In genomic region chr3:45742432-45743089, GRCh38 we compare ENCODE assay signal across 25 cellular contexts. TPM values are rescaled to one million over a fixed set of nuclear protein-coding genes. Genes with fewer than 3 reads are reported as not detected.
A peak's percentile ranks its signal among the peaks of the same experiment; 100 is the strongest.
DNase-seq lines count a peak whose midpoint lies in the region; ATAC-seq, FAIRE-seq and TF ChIP-seq lines count a peak whose summit lies in the region.
"Had no signal": no experiment of that assay in that cellular context is flagged by ENCODE, and none has a peak within 500 bp of the region (broad histone marks: within the 10 kb centered on the region; RNA-seq: fewer than 3 reads in every experiment).

No MANE protein-coding gene starts in this region.

- peaks cover 0 to 2% of the 10 kb centered on the region in 2 donors for H3K4me1 ChIP-seq in small intestine (ENCODE audit: control insufficient read depth in 2 of 2, insufficient read depth in 1 of 2, low read depth in 1 of 2, low read length in 1 of 2)
- H3K4me1 ChIP-seq: suprapubic skin had no signal

- H3K9me3 ChIP-seq in small intestine (ENCODE audit: control insufficient read depth, low read depth), result no peaks in the 10 kb centered on the region
- H3K9me3 ChIP-seq: heart right ventricle, suprapubic skin had no signal

- TF ChIP-seq POLR2A in H54 (IDR thresholded peaks at IDR 0.05; ENCODE audit: low read depth, low read length), result no peak

- POLR2A ChIA-PET in activated naive CD8-positive, alpha-beta T cell treated with anti-CD3 and anti-CD28 coated beads, Interleukin-2, amount 10 ng/mL, durations not matched to agents 7 days and 5 days (lab: Charles Lee), result no interaction called here

- DNase-seq in activated naive CD8-positive, alpha-beta T cell treated with anti-CD3 and anti-CD28 coated beads, Interleukin-2, amount 50 U/mL, for 24 hours, result no peak
- DNase-seq in H54 (ENCODE audit: insufficient read length, low spot score) (no peak), small intestine (peak; percentile 70), NCI-H2107 treated with DMSO at 0.1 percent for 48 hours (lab: John Stamatoyannopoulos, UW; ENCODE audit: unreplicated experiment) (no peak), cortex of kidney (lab: John Stamatoyannopoulos, UW) (no peak)
- DNase-seq in activated naive CD8-positive, alpha-beta T cell treated with anti-CD3 and anti-CD28 coated beads, Interleukin-2, amount 10 ng/mL, durations not matched to agents 7 days and 5 days, result no peak
- DNase-seq: activated CD8-positive, alpha-beta memory T cell treated with anti-CD3 and anti-CD28 coated beads for 24 hours; activated T-cell treated with anti-CD3 and anti-CD28 coated beads, Interleukin-2, amount 50 U/mL, for 72 hours; effector CD8-positive, alpha-beta T cell; foreskin fibroblast; heart right ventricle; mesenchymal stem cell; NCI-H2029 treated with DMSO at 0.1 percent for 48 hours; NCI-H226; NCI-H774 had no signal

- H3K4me3 ChIP-seq in small intestine (ENCODE audit: low read depth in 1 of 2, low read length in 2 of 2), result no peak overlapping the region
- H3K4me3 ChIP-seq: heart right ventricle, suprapubic skin had no signal

- peaks cover 29% of the 10 kb centered on the region for H3K4me1 Mint-ChIP-seq in activated naive CD8-positive, alpha-beta T cell (ENCODE audit: low read depth)
- peaks cover 26% of the 10 kb centered on the region for H3K4me1 Mint-ChIP-seq in activated naive CD8-positive, alpha-beta T cell treated with anti-CD3 and anti-CD28 coated beads, Interleukin-2, amount 50 U/mL, for 24 hours
- peaks cover 20% of the 10 kb centered on the region for H3K4me1 Mint-ChIP-seq in activated naive CD8-positive, alpha-beta T cell treated with anti-CD3 and anti-CD28 coated beads, Interleukin-2, amount 10 ng/mL, durations not matched to agents 7 days and 5 days
- H3K4me1 Mint-ChIP-seq: brain had no signal

- peak overlapping the region; percentile 12 for H3K27ac Mint-ChIP-seq in activated naive CD8-positive, alpha-beta T cell
- H3K27ac Mint-ChIP-seq in activated naive CD8-positive, alpha-beta T cell treated with anti-CD3 and anti-CD28 coated beads, Interleukin-2, amount 50 U/mL, for 24 hours, result no peak overlapping the region
- peak overlapping the region; percentile 35 for H3K27ac Mint-ChIP-seq in activated naive CD8-positive, alpha-beta T cell treated with anti-CD3 and anti-CD28 coated beads, Interleukin-2, amount 10 ng/mL, durations not matched to agents 7 days and 5 days
- H3K27ac Mint-ChIP-seq: activated T-cell treated with anti-CD3 and anti-CD28 coated beads, Interleukin-2, amount 50 U/mL, for 72 hours; brain had no signal

- H3K4me3 Mint-ChIP-seq in activated naive CD8-positive, alpha-beta T cell, result no peak overlapping the region
- no peak overlapping the region for H3K4me3 Mint-ChIP-seq in activated naive CD8-positive, alpha-beta T cell treated with anti-CD3 and anti-CD28 coated beads, Interleukin-2, amount 50 U/mL, for 24 hours
- no peak overlapping the region for H3K4me3 Mint-ChIP-seq in activated naive CD8-positive, alpha-beta T cell treated with anti-CD3 and anti-CD28 coated beads, Interleukin-2, amount 10 ng/mL, durations not matched to agents 7 days and 5 days
- H3K4me3 Mint-ChIP-seq: activated T-cell treated with anti-CD3 and anti-CD28 coated beads, Interleukin-2, amount 50 U/mL, for 72 hours; brain; CD14-positive monocyte had no signal

- FAIRE-seq in H54 (lab: Jason Lieb, UNC) (peak; percentile 41), small intestine (lab: Jason Lieb, UNC) (no peak)
- FAIRE-seq: urothelium cell line had no signal

- H3K36me3 ChIP-seq in small intestine (ENCODE audit: control insufficient read depth in 2 of 2, insufficient read depth in 2 of 2, low read length in 2 of 2), result peaks cover 15 to 20% of the 10 kb centered on the region in 2 donors

- no peak for ATAC-seq in activated naive CD8-positive, alpha-beta T cell treated with anti-CD3 and anti-CD28 coated beads, Interleukin-2, amount 50 U/mL, for 24 hours
- ATAC-seq in activated naive CD8-positive, alpha-beta T cell treated with anti-CD3 and anti-CD28 coated beads, Interleukin-2, amount 10 ng/mL, durations not matched to agents 7 days and 5 days (ENCODE audit: low read depth), result no peak
- ATAC-seq: activated T-cell treated with anti-CD3 and anti-CD28 coated beads, Interleukin-2, amount 50 U/mL, for 72 hours; heart right ventricle had no signal

- no peaks in the 10 kb centered on the region for H3K27me3 ChIP-seq in small intestine (ENCODE audit: control insufficient read depth in 2 of 2, insufficient read depth in 2 of 2, low read length in 2 of 2)
- H3K27me3 ChIP-seq: heart right ventricle, suprapubic skin had no signal

- H3K9me3 Mint-ChIP-seq in activated naive CD8-positive, alpha-beta T cell (ENCODE audit: low read depth), result no peaks in the 10 kb centered on the region
- no peaks in the 10 kb centered on the region for H3K9me3 Mint-ChIP-seq in activated naive CD8-positive, alpha-beta T cell treated with anti-CD3 and anti-CD28 coated beads, Interleukin-2, amount 50 U/mL, for 24 hours
- H3K9me3 Mint-ChIP-seq in activated naive CD8-positive, alpha-beta T cell treated with anti-CD3 and anti-CD28 coated beads, Interleukin-2, amount 10 ng/mL, durations not matched to agents 7 days and 5 days, result no peaks in the 10 kb centered on the region
- H3K9me3 Mint-ChIP-seq: activated T-cell treated with anti-CD3 and anti-CD28 coated beads, Interleukin-2, amount 50 U/mL, for 72 hours; brain had no signal

- no peak overlapping the region for H3K27ac ChIP-seq in small intestine (ENCODE audit: low read depth in 1 of 2, low read length in 1 of 2)
- H3K27ac ChIP-seq: heart right ventricle, suprapubic skin had no signal

- peaks cover 26% of the 10 kb centered on the region for H3K36me3 Mint-ChIP-seq in activated naive CD8-positive, alpha-beta T cell
- peaks cover 64% of the 10 kb centered on the region for H3K36me3 Mint-ChIP-seq in activated naive CD8-positive, alpha-beta T cell treated with anti-CD3 and anti-CD28 coated beads, Interleukin-2, amount 50 U/mL, for 24 hours (ENCODE audit: low read depth)
- H3K36me3 Mint-ChIP-seq in activated naive CD8-positive, alpha-beta T cell treated with anti-CD3 and anti-CD28 coated beads, Interleukin-2, amount 10 ng/mL, durations not matched to agents 7 days and 5 days, result peaks cover 34% of the 10 kb centered on the region

- 28 to 64% (median 43%) methylated on average over 5 of the region's 5 CpGs for WGBS in small intestine, 3 donors

- no peaks in the 10 kb centered on the region for H3K27me3 Mint-ChIP-seq in activated naive CD8-positive, alpha-beta T cell
- H3K27me3 Mint-ChIP-seq in activated naive CD8-positive, alpha-beta T cell treated with anti-CD3 and anti-CD28 coated beads, Interleukin-2, amount 50 U/mL, for 24 hours, result no peaks in the 10 kb centered on the region
- no peaks in the 10 kb centered on the region for H3K27me3 Mint-ChIP-seq in activated naive CD8-positive, alpha-beta T cell treated with anti-CD3 and anti-CD28 coated beads, Interleukin-2, amount 10 ng/mL, durations not matched to agents 7 days and 5 days
- H3K27me3 Mint-ChIP-seq: brain had no signal

RNA-seq across cellular contexts. Expression of gene SACM1L, which starts 53.4 kb away (rescaled TPM):
- 10 to 100 TPM; 89.8 to 91.6 TPM for total RNA-seq in activated naive CD8-positive, alpha-beta T cell treated with anti-CD3 and anti-CD28 coated beads, Interleukin-2, amount 10 ng/mL, durations not matched to agents 7 days and 5 days
- polyA plus RNA-seq in small intestine, result 10 to 100 TPM; 18.4 to 37.1 (median 24.3) TPM

RNA-seq across cellular contexts. Expression of gene SLC6A20, which starts 53.8 kb away (rescaled TPM):
- not detected for total RNA-seq in activated naive CD8-positive, alpha-beta T cell treated with anti-CD3 and anti-CD28 coated beads, Interleukin-2, amount 10 ng/mL, durations not matched to agents 7 days and 5 days
- polyA plus RNA-seq in small intestine, result 10 to 100 TPM; 10.9 to 38.4 (median 27.1) TPM
- total RNA-seq: activated T-cell treated with anti-CD3 and anti-CD28 coated beads, Interleukin-2, amount 50 U/mL, for 72 hours; myocyte; osteoblast; RPMI7951; SK-MEL-5; T-helper 1 cell treated with Interleukin-12 subunit alpha and Interleukin-12 subunit beta and Interleukin-4 antibody, amounts not matched to agents 30 ng/mL and 1 ng/mL, for 36 hours had no signal
- polyA plus RNA-seq: CD14-positive monocyte had no signal
